12 cellular contexts compared by ENCODE assay signal in the genomic region with DNA sequence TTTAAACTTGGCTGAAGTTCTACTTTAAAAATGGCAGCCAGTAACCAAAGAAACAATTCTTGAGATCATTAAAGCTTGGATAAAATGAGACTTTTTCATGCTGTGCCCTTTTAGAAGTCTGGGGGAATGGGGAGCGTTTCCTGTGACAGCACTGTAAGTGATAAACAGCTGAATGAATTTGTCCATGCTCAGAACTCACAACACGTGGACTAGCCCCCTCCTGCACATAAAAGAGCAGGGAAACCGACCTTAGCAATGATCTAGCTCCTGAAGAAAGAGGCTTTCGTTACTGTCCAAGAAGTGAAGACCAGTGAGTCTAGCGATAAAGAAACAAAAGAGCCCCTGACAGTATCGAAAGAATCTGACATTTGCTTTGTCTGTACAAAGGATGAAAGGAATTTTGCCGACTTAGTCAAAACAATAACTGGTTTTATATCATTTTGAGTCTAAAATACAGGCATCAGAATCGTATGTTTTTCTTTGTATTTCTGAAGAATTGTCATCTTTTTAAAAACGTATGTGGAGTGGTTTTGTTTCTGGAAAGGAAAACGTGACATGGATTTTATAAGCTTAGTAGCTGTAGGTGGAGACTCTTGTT.
DNase-seq lines count a peak whose midpoint lies in the region; ATAC-seq and TF ChIP-seq lines count a peak whose summit lies in the region.
"Had no signal": no experiment of that assay in that cellular context is flagged by ENCODE, and none has a peak within 500 bp of the region (broad histone marks: within the 10 kb centered on the region; RNA-seq: fewer than 3 reads in every experiment).

No MANE protein-coding gene starts in this region.

- no peaks in the 10 kb centered on the region for H3K36me3 Mint-ChIP-seq in WTC11
- no peaks in the 10 kb centered on the region for H3K36me3 Mint-ChIP-seq in activated CD4-positive, alpha-beta T cell treated with anti-CD3 and anti-CD28 coated beads, Interleukin-2, amount 10 ng/mL, durations not matched to agents 7 days and 5 days (ENCODE audit: low read depth)
- H3K36me3 Mint-ChIP-seq: natural killer cell had no signal

- no peaks in the 10 kb centered on the region for H3K4me1 ChIP-seq in right cardiac atrium (ENCODE audit: control insufficient read depth, insufficient read depth, low read length)
- no peaks in the 10 kb centered on the region for H3K4me1 ChIP-seq in lower lobe of right lung
- H3K4me1 ChIP-seq in urinary bladder (ENCODE audit: insufficient read depth), result no peaks in the 10 kb centered on the region
- H3K4me1 ChIP-seq in spleen, result peaks cover 0 to 7% (median 0%) of the 10 kb centered on the region in 6 donors

- no peak overlapping the region for H3K27ac ChIP-seq in right cardiac atrium (ENCODE audit: low read length)
- no peak overlapping the region for H3K27ac ChIP-seq in lower lobe of right lung
- no peak overlapping the region for H3K27ac ChIP-seq in urinary bladder (ENCODE audit: low read depth)
- no peak overlapping the region for H3K27ac ChIP-seq in spleen
- H3K27ac ChIP-seq: epithelial cell of prostate had no signal

- H3K27ac Mint-ChIP-seq in WTC11, result peak overlapping the region; percentile 71; the same call in 1 of the 2 replicates
- no peak overlapping the region for H3K27ac Mint-ChIP-seq in activated CD4-positive, alpha-beta T cell treated with anti-CD3 and anti-CD28 coated beads, Interleukin-2, amount 10 ng/mL, durations not matched to agents 7 days and 5 days
- H3K27ac Mint-ChIP-seq: natural killer cell had no signal

- no peaks in the 10 kb centered on the region for H3K36me3 ChIP-seq in lower lobe of right lung
- no peaks in the 10 kb centered on the region for H3K36me3 ChIP-seq in urinary bladder (ENCODE audit: insufficient read depth)
- no peaks in the 10 kb centered on the region for H3K36me3 ChIP-seq in spleen

- no peak for DNase-seq in right cardiac atrium
- DNase-seq in Right ventricle myocardium superior, result no peak
- DNase-seq in WTC11 (ENCODE audit: low spot score), result no peak
- DNase-seq in lower lobe of right lung, result no peak
- DNase-seq in spleen, result no peak
- no peak for DNase-seq in activated CD4-positive, alpha-beta T cell treated with anti-CD3 and anti-CD28 coated beads, Interleukin-2, amount 10 ng/mL, durations not matched to agents 7 days and 5 days
- DNase-seq: activated CD8-positive, alpha-beta memory T cell treated with anti-CD3 and anti-CD28 coated beads, Interleukin-2, amount 50 U/mL, for 4 hours; Calu3; natural killer cell had no signal

- no peak for TF ChIP-seq CTCF in WTC11 (IDR thresholded peaks at IDR 0.05)
- no peak for TF ChIP-seq CTCF in lower lobe of right lung (IDR thresholded peaks at IDR 0.05)
- no peak for TF ChIP-seq CTCF in spleen (IDR thresholded peaks at IDR 0.05 in 8 of 11, conservative IDR thresholded peaks at IDR 0.05 in 3 of 11)

- no peak for ATAC-seq in right cardiac atrium
- no peak for ATAC-seq in Right ventricle myocardium superior (ENCODE audit: poor library complexity)
- no peak for ATAC-seq in WTC11
- no peak for ATAC-seq in lower lobe of right lung
- ATAC-seq in GM21367 (IDR thresholded peaks at IDR 0.05; ENCODE audit: unreplicated experiment), result no peak
- ATAC-seq: natural killer cell had no signal

- no peaks in the 10 kb centered on the region for H3K27me3 Mint-ChIP-seq in WTC11 (ENCODE audit: low read depth)
- H3K27me3 Mint-ChIP-seq in activated CD4-positive, alpha-beta T cell treated with anti-CD3 and anti-CD28 coated beads, Interleukin-2, amount 10 ng/mL, durations not matched to agents 7 days and 5 days, result peaks cover 2% of the 10 kb centered on the region

- TF ChIP-seq POLR2A in spleen (IDR thresholded peaks at IDR 0.05), result no peak

- H3K9me3 ChIP-seq in right cardiac atrium (ENCODE audit: control insufficient read depth, low read length) (no peaks in the 10 kb centered on the region), lower lobe of right lung (no peaks in the 10 kb centered on the region), spleen (no peaks in the 10 kb centered on the region)

- H3K27me3 ChIP-seq in right cardiac atrium (ENCODE audit: control insufficient read depth, insufficient read depth) (no peaks in the 10 kb centered on the region), lower lobe of right lung (ENCODE audit: low read depth) (no peaks in the 10 kb centered on the region), spleen (replicated peaks in 1 of 7) (no peaks in the 10 kb centered on the region)

- peaks cover 33% of the 10 kb centered on the region for H3K4me1 Mint-ChIP-seq in WTC11
- H3K4me1 Mint-ChIP-seq in activated CD4-positive, alpha-beta T cell treated with anti-CD3 and anti-CD28 coated beads, Interleukin-2, amount 10 ng/mL, durations not matched to agents 7 days and 5 days, result peaks cover 16% of the 10 kb centered on the region

- H3K9me3 Mint-ChIP-seq in WTC11, result no peaks in the 10 kb centered on the region
- no peaks in the 10 kb centered on the region for H3K9me3 Mint-ChIP-seq in activated CD4-positive, alpha-beta T cell treated with anti-CD3 and anti-CD28 coated beads, Interleukin-2, amount 10 ng/mL, durations not matched to agents 7 days and 5 days
- H3K9me3 Mint-ChIP-seq: natural killer cell had no signal

- POLR2A ChIA-PET in WTC11 (lab: Charles Lee), result no interaction called here
- POLR2A ChIA-PET in activated CD4-positive, alpha-beta T cell treated with anti-CD3 and anti-CD28 coated beads, Interleukin-2, amount 10 ng/mL, durations not matched to agents 7 days and 5 days (lab: Charles Lee), result no interaction called here

- WGBS in right cardiac atrium, result 36% methylated on average over 10 of the region's 10 CpGs
- 16% methylated on average over 10 of the region's 10 CpGs for whole genome bisulfite sequencing in urinary bladder
- 69 to 81% (median 76%) methylated on average over 10 of the region's 10 CpGs for WGBS in spleen, 5 donors

- H3K4me3 Mint-ChIP-seq in WTC11, result no peak overlapping the region
- no peak overlapping the region for H3K4me3 Mint-ChIP-seq in activated CD4-positive, alpha-beta T cell treated with anti-CD3 and anti-CD28 coated beads, Interleukin-2, amount 10 ng/mL, durations not matched to agents 7 days and 5 days
- H3K4me3 Mint-ChIP-seq: natural killer cell had no signal

- CTCF ChIA-PET in WTC11 (lab: Charles Lee), result interaction anchor here (1.8 kb wide), 1 partner anchor 9 kb away, joined by 5 read pairs; no protein-coding TSS in a partner anchor
- CTCF ChIA-PET in activated CD4-positive, alpha-beta T cell treated with anti-CD3 and anti-CD28 coated beads, Interleukin-2, amount 10 ng/mL, durations not matched to agents 7 days and 5 days (lab: Charles Lee), result interaction anchor here (1.7 kb wide), 1 partner anchor 18 kb away, joined by 3 read pairs; no protein-coding TSS in a partner anchor

- intact Hi-C loops in right cardiac atrium (cut with DNase I), result no loop called here
- intact Hi-C loops in Right ventricle myocardium superior (cut with DNase I), result no loop called here
- intact Hi-C loops in lower lobe of right lung (cut with DNase I), result no loop called here
- intact Hi-C loops in spleen (cut with DNase I; ENCODE audit: low total_unique reads), result no loop called here

- H3K4me3 ChIP-seq in right cardiac atrium (ENCODE audit: low read length), result peak overlapping the region; percentile 50
- H3K4me3 ChIP-seq in lower lobe of right lung, result peak overlapping the region; percentile 40
- H3K4me3 ChIP-seq in urinary bladder (ENCODE audit: low read depth, low read length), result peak overlapping the region; percentile 34
- H3K4me3 ChIP-seq in spleen, result peak overlapping the region in 3 of 8 donors; percentile 7 to 24 (median 9)

TF ChIP-seq in WTC11, 78 proteins besides CTCF, POLR2A, EP300 and RAD21:
- no peak for TF ChIP-seq ZNF232 (CRISPR knock-in tag; IDR thresholded peaks at IDR 0.05)
